In genomic region chr10:63752318-63752717, GRCh38 we compare ENCODE assay signal across 28 cellular contexts.
"Had no signal": no experiment of that assay in that cellular context is flagged by ENCODE, and none has a peak within 500 bp of the region (broad histone marks: within the 10 kb centered on the region; RNA-seq: fewer than 3 reads in every experiment).

No MANE protein-coding gene starts in this region.

- H3K27ac Mint-ChIP-seq: activated CD4-positive, alpha-beta memory T cell treated with anti-CD3 and anti-CD28 coated beads for 36 hours; activated CD4-positive, alpha-beta T cell treated with anti-CD3 and anti-CD28 coated beads, Interleukin-2, amount 10 ng/mL, durations not matched to agents 7 days and 5 days; activated naive CD4-positive, alpha-beta T cell treated with anti-CD3 and anti-CD28 coated beads, Interleukin-2, amount 50 U/mL, for 72 hours; activated naive CD8-positive, alpha-beta T cell treated with anti-CD3 and anti-CD28 coated beads, Interleukin-2, amount 50 U/mL, for 24 hours; T-cell had no signal

- H3K4me1 Mint-ChIP-seq: activated CD4-positive, alpha-beta T cell treated with anti-CD3 and anti-CD28 coated beads, Interleukin-2, amount 10 ng/mL, durations not matched to agents 7 days and 5 days; activated naive CD8-positive, alpha-beta T cell treated with anti-CD3 and anti-CD28 coated beads, Interleukin-2, amount 50 U/mL, for 24 hours; central memory CD8-positive, alpha-beta T cell; T-cell had no signal

- ATAC-seq: activated naive CD4-positive, alpha-beta T cell treated with anti-CD3 and anti-CD28 coated beads, Interleukin-2, amount 50 U/mL, for 72 hours; activated T-cell treated with anti-CD3 and anti-CD28 coated beads, Interleukin-2, amount 50 U/mL, for 4 hours; body of pancreas; Panc1; Right ventricle myocardium inferior; T-cell had no signal

- H3K27ac ChIP-seq: ascending aorta, body of pancreas, SK-N-MC had no signal

- DNase-seq: activated CD4-positive, alpha-beta memory T cell treated with anti-CD3 and anti-CD28 coated beads for 36 hours; activated CD4-positive, alpha-beta T cell treated with anti-CD3 and anti-CD28 coated beads, Interleukin-2, amount 10 ng/mL, durations not matched to agents 7 days and 5 days; activated CD4-positive, CD25-positive, alpha-beta regulatory T cell; activated CD8-positive, alpha-beta memory T cell treated with anti-CD3 and anti-CD28 coated beads for 24 hours; activated effector memory CD4-positive, alpha-beta T cell treated with anti-CD3 and anti-CD28 coated beads, Interleukin-2, amount 50 U/mL, for 16 hours; activated naive CD4-positive, alpha-beta T cell treated with Interleukin-2 at 50 U/mL for 16 hours; activated naive CD8-positive, alpha-beta T cell treated with anti-CD3 and anti-CD28 coated beads, Interleukin-2, amount 50 U/mL, for 24 hours; activated T-cell treated with anti-CD3 and anti-CD28 coated beads, Interleukin-2, amount 50 U/mL, for 4 hours; amniotic stem cell; body of pancreas; MM.1S; NCI-H1105; NCI-H146; NCI-H2029; NCI-H2107; NCI-H226; NCI-H526; NCI-H774; RPMI8226; T-cell; T-helper 2 cell; T1000 had no signal

- H3K36me3 ChIP-seq: ascending aorta had no signal

- H3K9me3 ChIP-seq: ascending aorta, body of pancreas had no signal

- H3K36me3 Mint-ChIP-seq: activated CD4-positive, alpha-beta memory T cell treated with anti-CD3 and anti-CD28 coated beads for 36 hours; activated naive CD4-positive, alpha-beta T cell treated with anti-CD3 and anti-CD28 coated beads, Interleukin-2, amount 50 U/mL, for 72 hours; T-cell had no signal

- H3K4me1 ChIP-seq: ascending aorta, body of pancreas had no signal

- H3K27me3 ChIP-seq: ascending aorta, body of pancreas had no signal

- H3K4me3 Mint-ChIP-seq: activated CD4-positive, alpha-beta memory T cell treated with anti-CD3 and anti-CD28 coated beads for 36 hours; activated CD4-positive, alpha-beta T cell treated with anti-CD3 and anti-CD28 coated beads, Interleukin-2, amount 10 ng/mL, durations not matched to agents 7 days and 5 days; activated naive CD8-positive, alpha-beta T cell treated with anti-CD3 and anti-CD28 coated beads, Interleukin-2, amount 50 U/mL, for 24 hours; activated T-cell treated with anti-CD3 and anti-CD28 coated beads, Interleukin-2, amount 50 U/mL, for 4 hours; central memory CD8-positive, alpha-beta T cell; T-cell had no signal

- H3K9me3 Mint-ChIP-seq: activated CD4-positive, alpha-beta memory T cell treated with anti-CD3 and anti-CD28 coated beads for 36 hours; activated CD4-positive, alpha-beta T cell treated with anti-CD3 and anti-CD28 coated beads, Interleukin-2, amount 10 ng/mL, durations not matched to agents 7 days and 5 days; activated naive CD4-positive, alpha-beta T cell treated with anti-CD3 and anti-CD28 coated beads, Interleukin-2, amount 50 U/mL, for 72 hours; activated naive CD8-positive, alpha-beta T cell treated with anti-CD3 and anti-CD28 coated beads, Interleukin-2, amount 50 U/mL, for 24 hours; activated T-cell treated with anti-CD3 and anti-CD28 coated beads, Interleukin-2, amount 50 U/mL, for 4 hours; central memory CD8-positive, alpha-beta T cell; T-cell had no signal

- H3K4me3 ChIP-seq: ascending aorta, body of pancreas, SK-N-MC had no signal
